12 cellular contexts compared by ENCODE assay signal in the genomic region with DNA sequence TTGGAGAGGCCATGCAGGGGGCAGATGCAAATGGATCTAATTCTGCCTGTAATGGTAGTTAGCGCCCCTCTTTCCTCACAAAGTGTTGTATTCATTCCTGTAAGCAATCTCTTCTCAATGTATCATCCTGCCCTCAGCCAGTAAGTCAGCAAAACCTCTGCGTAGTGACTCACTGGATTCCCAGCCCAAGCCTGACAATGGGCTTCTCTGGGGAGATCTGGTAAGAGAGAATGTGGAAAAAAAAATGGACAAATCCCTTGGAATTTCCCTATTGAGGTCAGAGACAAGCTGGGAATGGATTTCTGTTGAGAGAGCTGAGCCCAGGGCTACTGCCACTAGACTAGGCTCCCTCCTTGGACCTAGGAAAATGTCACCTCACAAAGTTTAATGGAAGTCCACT. TPM values are rescaled to one million over a fixed set of nuclear protein-coding genes. Genes with fewer than 3 reads are reported as not detected.
A peak's percentile ranks its signal among the peaks of the same experiment; 100 is the strongest.
DNase-seq lines count a peak whose midpoint lies in the region; ATAC-seq, FAIRE-seq and TF ChIP-seq lines count a peak whose summit lies in the region.
"Had no signal": no experiment of that assay in that cellular context is flagged by ENCODE, and none has a peak within 500 bp of the region (broad histone marks: within the 10 kb centered on the region; RNA-seq: fewer than 3 reads in every experiment).

No MANE protein-coding gene starts in this region.

- no peak overlapping the region for H3K9ac ChIP-seq in HepG2 (ENCODE audit: insufficient read depth, low read depth, low read length)

- no peak overlapping the region for H3K4me3 ChIP-seq in AG10803 (ENCODE audit: low read length)
- no peak overlapping the region for H3K4me3 ChIP-seq in MG63
- H3K4me3 ChIP-seq in HepG2 (replicated peaks in 1 of 3; ENCODE audit: insufficient read depth in 1 of 3, low read depth in 2 of 3, low read length in 3 of 3), result no peak overlapping the region
- H3K4me3 ChIP-seq: left ventricle myocardium inferior had no signal

- no peak overlapping the region for H3K27ac ChIP-seq in HepG2 (ENCODE audit: extremely low read length, insufficient read depth, low read length)
- H3K27ac ChIP-seq: left ventricle myocardium inferior had no signal

- H2AFZ ChIP-seq in HepG2 (ENCODE audit: low read length), result no peak overlapping the region

- ATAC-seq in central memory CD8-positive, alpha-beta T cell (replicated peaks; ENCODE audit: extremely low read depth, poor library complexity, severe bottlenecking), result no peak
- ATAC-seq in HepG2, result no peak

- no peaks in the 10 kb centered on the region for H3K4me1 ChIP-seq in HepG2 (ENCODE audit: insufficient read depth, low read length)

- H3K27me3 Mint-ChIP-seq in central memory CD8-positive, alpha-beta T cell, result no peaks in the 10 kb centered on the region
- H3K27me3 Mint-ChIP-seq: CD8-positive, alpha-beta memory T cell had no signal

- no peak for TF ChIP-seq POLR2A in HepG2 (IDR thresholded peaks at IDR 0.05; ENCODE audit: insufficient read depth in 1 of 2, low read depth in 2 of 2, low read length in 2 of 2)

- no peak overlapping the region for H3K4me3 Mint-ChIP-seq in central memory CD8-positive, alpha-beta T cell
- H3K4me3 Mint-ChIP-seq: CD8-positive, alpha-beta memory T cell had no signal

- DNase-seq in AG10803 (ENCODE audit: low read depth) (peak; percentile 94), MG63 (peak; percentile 79), kidney tubule cell (ENCODE audit: low spot score) (peak; percentile 90), HepG2 (ENCODE audit: low spot score) (no peak), head of caudate nucleus (no peak), NCI-H1105 (lab: John Stamatoyannopoulos, UW) (no peak)
- DNase-seq in central memory CD8-positive, alpha-beta T cell (ENCODE audit: low spot score in 2 of 2), result no peak
- no peak for DNase-seq in effector CD4-positive, alpha-beta T cell
- DNase-seq: activated T-cell treated with anti-CD3 and anti-CD28 coated beads, Interleukin-2, amount 50 U/mL, for 48 hours; CD8-positive, alpha-beta memory T cell; left ventricle myocardium inferior; NCI-H1092 had no signal

- H3K79me2 ChIP-seq in HepG2 (ENCODE audit: insufficient read depth, low read length), result no peaks in the 10 kb centered on the region

- peak overlapping the region; percentile 25 for H3K27ac Mint-ChIP-seq in central memory CD8-positive, alpha-beta T cell (ENCODE audit: low read depth)

- H3K36me3 ChIP-seq in MG63, result peaks cover 58% of the 10 kb centered on the region
- peaks cover 20 to 79% of the 10 kb centered on the region in 2 experiments for H3K36me3 ChIP-seq in HepG2 (replicated peaks in 1 of 2; ENCODE audit: control insufficient read depth in 1 of 2, insufficient read depth in 2 of 2, low read length in 2 of 2)

- no peak for TF ChIP-seq CTCF in AG10803 (conservative IDR thresholded peaks at IDR 0.05; ENCODE audit: low read length)
- TF ChIP-seq CTCF in HepG2 (CRISPR knock-in tag; IDR thresholded peaks at IDR 0.05), result no peak

- in situ Hi-C loops in HepG2 (cut with HindIII; ENCODE audit: extremely low pct_ligation_motif_present, low pct_unique_long_range_greater_than_20kb), result no loop called here

- H4K20me1 ChIP-seq in HepG2 (ENCODE audit: insufficient read depth, low read length), result no peaks in the 10 kb centered on the region

- H3K9me3 ChIP-seq in MG63 (no peaks in the 10 kb centered on the region), HepG2 (ENCODE audit: low read length) (no peaks in the 10 kb centered on the region)
- H3K9me3 ChIP-seq: left ventricle myocardium inferior had no signal

- TF ChIP-seq EP300 in HepG2 (IDR thresholded peaks at IDR 0.05; ENCODE audit: low read depth in 2 of 2, low read length in 2 of 2) (no peak), HepG2 (CRISPR knock-in tag; IDR thresholded peaks at IDR 0.05; ENCODE audit: borderline replicate concordance) (no peak)

- WGBS in HepG2 (ENCODE audit: low lambda C conversion rate), result 100% methylated on average over 2 of the region's 2 CpGs

- no peaks in the 10 kb centered on the region for H3K27me3 ChIP-seq in MG63
- H3K27me3 ChIP-seq in HepG2 (ENCODE audit: control insufficient read depth in 1 of 2, insufficient read depth in 2 of 2, low read length in 2 of 2), result no peaks in the 10 kb centered on the region

- BruUV-seq in HepG2 (replicated peaks; lab: Mats Ljungman, UMichigan), result no TSS peak

- POLR2A ChIA-PET in HepG2 (lab: Yijun Ruan, JAX), result no interaction called here

- intact Hi-C loops in HepG2 (cut with micrococcal nuclease; ENCODE audit: unreplicated experiment), result no loop called here
- intact Hi-C loops in head of caudate nucleus (cut with DNase I), result no loop called here

- no peak for TF ChIP-seq RAD21 in HepG2 (CRISPR knock-in tag; IDR thresholded peaks at IDR 0.05)

- peaks cover 62% of the 10 kb centered on the region for H3K36me3 Mint-ChIP-seq in central memory CD8-positive, alpha-beta T cell (ENCODE audit: insufficient read depth)

- H3K9me3 Mint-ChIP-seq in central memory CD8-positive, alpha-beta T cell, result no peaks in the 10 kb centered on the region
- H3K9me3 Mint-ChIP-seq: CD8-positive, alpha-beta memory T cell had no signal

- peaks cover 8% of the 10 kb centered on the region for H3K4me1 Mint-ChIP-seq in central memory CD8-positive, alpha-beta T cell

- CTCF ChIA-PET in HepG2 (lab: Yijun Ruan, JAX; ENCODE audit: low intra/inter-chr PET ratio, low total read pairs), result no interaction called here

- H3K4me2 ChIP-seq in HepG2 (ENCODE audit: low read depth, low read length), result no peak overlapping the region

- FAIRE-seq in HepG2 (lab: Jason Lieb, UNC), result no peak

TF ChIP-seq in HepG2, 621 proteins besides CTCF, POLR2A, EP300 and RAD21:
- TF ChIP-seq PTBP1 (IDR thresholded peaks at IDR 0.05; ENCODE audit: low read depth, low read length, poor library complexity, severe bottlenecking) (no peak), RBM22 (optimal IDR thresholded peaks at IDR 0.05; ENCODE audit: low read length) (no peak)

RNA-seq across cellular contexts. Expression of gene ADPGK, which starts 25.4 kb away (rescaled TPM):
- total RNA-seq in MG63 (2014; rRNA removed; shearing (Covaris generic); ENCODE audit: low replicate concordance), result 69.4 and 78.8 TPM in 2 replicates
- 33.5 and 67.5 TPM in 2 replicates for total RNA-seq in HepG2 (2016; rRNA removed; fragmentation: Illumina TruSeq; extraction: Trizol)
- 22.4 and 27.1 TPM in 2 replicates for total RNA-seq in HepG2 (2016; cell fraction: cytosol; rRNA removed; fragmentation: Illumina TruSeq; extraction: Trizol; ENCODE audit: low read depth)
- total RNA-seq in HepG2 (2016; cell fraction: insoluble cytoplasmic fraction; rRNA removed; fragmentation: Illumina TruSeq; extraction: Trizol), result 32.0 and 67.5 TPM in 2 replicates
- 22.2 and 23.4 TPM in 2 replicates for total RNA-seq in HepG2 (2016; cell fraction: membrane; rRNA removed; fragmentation: Illumina TruSeq; extraction: Trizol)
- 67.5 and 93.2 TPM in 2 replicates for total RNA-seq in HepG2 (2016; cell fraction: nucleus; rRNA removed; fragmentation: Illumina TruSeq; extraction: Trizol)
- 59.4 and 61.6 TPM in 2 replicates for polyA plus RNA-seq in HepG2 (2011; rRNA removed)
- 41.8 and 45.0 TPM in 2 replicates for polyA plus RNA-seq in HepG2 (2011; cell fraction: cytosol; rRNA removed)
- polyA plus RNA-seq in HepG2 (2011; cell fraction: nucleus; rRNA removed), result 62.2 and 69.8 TPM in 2 replicates
- 29.7 and 33.7 TPM in 2 replicates for polyA plus RNA-seq in HepG2 (2012)
- 4.6 and 4.9 TPM in 2 replicates for polyA plus RNA-seq in HepG2 (2016; cell fraction: cytosol; fragmentation: Illumina TruSeq; extraction: Trizol; ENCODE audit: low read depth)
- 25.8 and 28.0 TPM in 2 replicates for polyA plus RNA-seq in HepG2 (2016; cell fraction: insoluble cytoplasmic fraction; fragmentation: Illumina TruSeq; extraction: Trizol; ENCODE audit: low read depth)
- polyA plus RNA-seq in HepG2 (2016; cell fraction: membrane; fragmentation: Illumina TruSeq; extraction: Trizol; ENCODE audit: low read depth), result 10.4 and 11.2 TPM in 2 replicates
- polyA plus RNA-seq in HepG2 (2016; cell fraction: nucleus; fragmentation: Illumina TruSeq; extraction: Trizol; ENCODE audit: insufficient read depth, low read depth), result 113 and 118 TPM in 2 replicates
- 47.4 and 81.7 TPM in 2 replicates for polyA minus RNA-seq in HepG2 (2011; rRNA and poly(A)+ RNA removed; ENCODE audit: low replicate concordance)
- 17.2 and 21.0 TPM in 2 replicates for polyA minus RNA-seq in HepG2 (2011; cell fraction: cytosol; rRNA and poly(A)+ RNA removed)
- polyA minus RNA-seq in HepG2 (2011; cell fraction: nucleus; rRNA and poly(A)+ RNA removed), result 86.3 and 91.4 TPM in 2 replicates

Comparison
In these comparisons a context has a peak if more than half of its experiments do, and no peak if none do; other contexts are left out.
1. DNase-seq: peak in AG10803 (single experiment), MG63 (single experiment) and kidney tubule cell (single experiment); none in central memory CD8-positive, alpha-beta T cell (0 of 2), HepG2 (single experiment), head of caudate nucleus (0 of 42), effector CD4-positive, alpha-beta T cell (single experiment) and NCI-H1105 (single experiment).